Comparison of ENCODE assay signal across 23 cellular contexts in genomic region chr5:141630570-141631140, GRCh38. TPM values are rescaled to one million over a fixed set of nuclear protein-coding genes. Genes with fewer than 3 reads are reported as not detected.
"Had no signal": no experiment of that assay in that cellular context is flagged by ENCODE, and none has a peak within 500 bp of the region (broad histone marks: within the 10 kb centered on the region; RNA-seq: fewer than 3 reads in every experiment).

No MANE protein-coding gene starts in this region.

- FAIRE-seq: RCC 7860 had no signal

- DNase-seq: KBM-7, MG63, NCI-H1092, NCI-H1105 treated with DMSO at 0.1 percent for 48 hours, NCI-H1417 treated with DMSO at 0.1 percent for 48 hours, NCI-H146, NCI-H1694 treated with DMSO at 0.1 percent for 48 hours, NCI-H1930, NCI-H2081, NCI-H2107, NCI-H226, NCI-H446, NCI-H510A, NCI-H524 treated with DMSO at 0.1 percent for 48 hours, NCI-H69, NCI-H774, Right ventricle myocardium superior, RPMI8226, SIG-M5 had no signal

- H3K4me3 ChIP-seq: MG63, SJSA1, SK-N-MC had no signal

- H3K27me3 Mint-ChIP-seq: IgD-negative memory B cell had no signal

- H3K27ac ChIP-seq: SJSA1, SK-N-MC had no signal

- H3K27me3 ChIP-seq: MG63, SJSA1 had no signal

- H3K9me3 ChIP-seq: MG63, SJSA1 had no signal

- H3K27ac Mint-ChIP-seq: IgD-negative memory B cell had no signal

- H3K9me3 Mint-ChIP-seq: IgD-negative memory B cell had no signal

- H3K4me3 Mint-ChIP-seq: IgD-negative memory B cell had no signal

RNA-seq across cellular contexts. Expression of gene ARAP3, which starts 51.4 kb away (rescaled TPM):
- polyA plus RNA-seq: IgD-negative memory B cell had no signal
